ENCODE assay signal across 8 cellular contexts in genomic region chr16:21501869-21502667, GRCh38.
A peak's percentile ranks its signal among the peaks of the same experiment; 100 is the strongest.
DNase-seq lines count a peak whose midpoint lies in the region; ATAC-seq and TF ChIP-seq lines count a peak whose summit lies in the region.

No MANE protein-coding gene starts in this region.

- H3K9me3 ChIP-seq in iPS-18c (ENCODE audit: control insufficient read depth, insufficient read depth, low read length) (no peaks in the 10 kb centered on the region), skeletal muscle satellite cell (replicated peaks; ENCODE audit: low read length) (no peaks in the 10 kb centered on the region)

- peak; percentile 6 to 28 for DNase-seq in NOMO-1 (lab: John Stamatoyannopoulos, UW; ENCODE audit: unreplicated experiment in 2 of 2)
- DNase-seq in NOMO-1 treated with dmso at 0.1 percent for 144 hours (lab: John Stamatoyannopoulos, UW; ENCODE audit: unreplicated experiment): no peak
- peak; percentile 62 for DNase-seq in NCI-H2029 treated with DMSO at 0.1 percent for 48 hours (lab: John Stamatoyannopoulos, UW)
- peak; percentile 97 to 99 for DNase-seq in T47D (ENCODE audit: low read depth in 1 of 2, low spot score in 1 of 2)

- peaks cover 5% of the 10 kb centered on the region for H3K36me3 ChIP-seq in skeletal muscle satellite cell (ENCODE audit: insufficient read depth, low read length)

- peak overlapping the region; percentile 86 for H3K4me2 ChIP-seq in skeletal muscle satellite cell (ENCODE audit: low read length)

- H3K4me1 ChIP-seq in skeletal muscle satellite cell (ENCODE audit: control insufficient read depth, insufficient read depth, low read length): peaks cover 6% of the 10 kb centered on the region

- H3K9ac ChIP-seq in skeletal muscle satellite cell (ENCODE audit: low read depth, low read length): peak overlapping the region; percentile 94

- H3K27ac ChIP-seq in VCaP: peak overlapping the region; percentile 65

- TF ChIP-seq CTCF in VCaP (conservative IDR thresholded peaks at IDR 0.05): no peak

- peak overlapping the region; percentile 91 for H3K4me3 ChIP-seq in iPS-18c (ENCODE audit: insufficient read depth, low read depth, low read length)
- peak overlapping the region; percentile 94 for H3K4me3 ChIP-seq in skeletal muscle satellite cell (ENCODE audit: low read length)

- in situ Hi-C loops in T47D (cut with HindIII; ENCODE audit: low pct_unique_long_range_greater_than_20kb, low sequenced_read_pairs): no loop called here

- ATAC-seq in HG02943 (IDR thresholded peaks at IDR 0.05; ENCODE audit: low read depth, unreplicated experiment): peak; percentile 47

- no peaks in the 10 kb centered on the region for H3K27me3 ChIP-seq in skeletal muscle satellite cell (ENCODE audit: control insufficient read depth, insufficient read depth, low read length)
